Comparison of ENCODE assay signal across 1 cellular context in genomic region chr3:44318929-44319328, GRCh38.
TF ChIP-seq lines count a peak whose summit lies in the region.

No MANE protein-coding gene starts in this region.

TF ChIP-seq in GM23338, 12 proteins besides CTCF, POLR2A, EP300 and RAD21 (continued from another document):
- TF ChIP-seq ZNF462 (CRISPR knock-in tag; IDR thresholded peaks at IDR 0.05) (no peak), CREB1 (CRISPR knock-in tag; IDR thresholded peaks at IDR 0.05; ENCODE audit: low read depth) (no peak)
